Comparison of ENCODE assay signal across 9 cellular contexts in genomic region chr17:60169921-60170817, GRCh38. TPM values are rescaled to one million over a fixed set of nuclear protein-coding genes. Genes with fewer than 3 reads are reported as not detected.
A peak's percentile ranks its signal among the peaks of the same experiment; 100 is the strongest.
DNase-seq lines count a peak whose midpoint lies in the region; ATAC-seq and TF ChIP-seq lines count a peak whose summit lies in the region.
"Had no signal": no experiment of that assay in that cellular context is flagged by ENCODE, and none has a peak within 500 bp of the region (broad histone marks: within the 10 kb centered on the region; RNA-seq: fewer than 3 reads in every experiment).

No MANE protein-coding gene starts in this region.

- H3K36me3 ChIP-seq in right lobe of liver, result no peaks in the 10 kb centered on the region
- H3K36me3 ChIP-seq in PC-3 (ENCODE audit: low read depth, low read length), result no peaks in the 10 kb centered on the region

- H3K27me3 ChIP-seq in right lobe of liver (no peaks in the 10 kb centered on the region), PC-3 (ENCODE audit: low read length) (no peaks in the 10 kb centered on the region)

- peak; percentile 18 for DNase-seq in AG09309 (ENCODE audit: low read depth)
- peak; percentile 42 for DNase-seq in HT1080 (ENCODE audit: low read depth)
- peak; percentile 23 for DNase-seq in activated T-helper 2 cell treated with anti-CD3 and anti-CD28 coated beads, Interferon-gamma antibody, Interleukin-2, Interleukin-4, amounts not matched to agents 10 μg/mL and 5 μg/mL and 100 μg/mL, durations not matched to agents 14 hours and 24 hours and 36 hours (ENCODE audit: low spot score)
- no peak for DNase-seq in right lobe of liver
- DNase-seq in stimulated activated naive CD4-positive, alpha-beta T cell treated with Interleukin-2 at 50 U/mL for 16 hours (lab: John Stamatoyannopoulos, UW), result no peak
- no peak for DNase-seq in PC-3
- no peak for DNase-seq in kidney tubule cell (ENCODE audit: low spot score)
- DNase-seq in progenitor cell of endocrine pancreas (ENCODE audit: low spot score, unreplicated experiment), result no peak
- DNase-seq: trophoblast cell had no signal

- H3K4me1 ChIP-seq in right lobe of liver (peaks cover 0 to 47% (median 0%) of the 10 kb centered on the region in 4 donors), PC-3 (ENCODE audit: insufficient read depth, low read length) (peaks cover 12% of the 10 kb centered on the region; the same call in 1 of the 2 replicates)

- H3K9me2 ChIP-seq in PC-3 (replicated peaks; ENCODE audit: low read length), result no peaks in the 10 kb centered on the region

- H3K27ac ChIP-seq in right lobe of liver (no peak overlapping the region), PC-3 (ENCODE audit: low read length) (no peak overlapping the region)

- BruUV-seq in PC-3 (replicated peaks; lab: Mats Ljungman, UMichigan), result no TSS peak

- TF ChIP-seq POLR2A in right lobe of liver (IDR thresholded peaks at IDR 0.05), result no peak

- peak overlapping the region; percentile 30 for H3K27ac Mint-ChIP-seq in activated T-helper 2 cell treated with anti-CD3 and anti-CD28 coated beads, Interferon-gamma antibody, Interleukin-2, Interleukin-4, amounts not matched to agents 10 μg/mL and 5 μg/mL and 100 μg/mL, durations not matched to agents 14 hours and 24 hours and 36 hours
- no peak overlapping the region for H3K27ac Mint-ChIP-seq in progenitor cell of endocrine pancreas

- peaks cover 27% of the 10 kb centered on the region for H3K4me1 Mint-ChIP-seq in activated T-helper 2 cell treated with anti-CD3 and anti-CD28 coated beads, Interferon-gamma antibody, Interleukin-2, Interleukin-4, amounts not matched to agents 10 μg/mL and 5 μg/mL and 100 μg/mL, durations not matched to agents 14 hours and 24 hours and 36 hours (ENCODE audit: low read depth)
- no peaks in the 10 kb centered on the region for H3K4me1 Mint-ChIP-seq in progenitor cell of endocrine pancreas (ENCODE audit: low read depth)

- H3K36me3 Mint-ChIP-seq in activated T-helper 2 cell treated with anti-CD3 and anti-CD28 coated beads, Interferon-gamma antibody, Interleukin-2, Interleukin-4, amounts not matched to agents 10 μg/mL and 5 μg/mL and 100 μg/mL, durations not matched to agents 14 hours and 24 hours and 36 hours (ENCODE audit: low read depth), result no peaks in the 10 kb centered on the region
- peaks cover 2% of the 10 kb centered on the region for H3K36me3 Mint-ChIP-seq in progenitor cell of endocrine pancreas (ENCODE audit: insufficient read depth)

- intact Hi-C loops in activated T-helper 2 cell treated with anti-CD3 and anti-CD28 coated beads, Interferon-gamma antibody, Interleukin-2, Interleukin-4, amounts not matched to agents 10 μg/mL and 5 μg/mL and 100 μg/mL, durations not matched to agents 14 hours and 24 hours and 36 hours (cut with micrococcal nuclease), result no loop called here
- intact Hi-C loops in right lobe of liver (cut with DNase I) (no loop called here), PC-3 (cut with micrococcal nuclease) (no loop called here)

- CTCF ChIA-PET in PC-3 (lab: Charles Lee), result no interaction called here

- WGBS in right lobe of liver (ENCODE audit: insufficient coverage, low coverage, low lambda C conversion rate, missing lambda C conversion rate), result 60% methylated on average over 9 of the region's 10 CpGs

- no peak overlapping the region for H3K9ac ChIP-seq in PC-3 (ENCODE audit: low read length)

- no peak overlapping the region for H2AFZ ChIP-seq in PC-3 (ENCODE audit: low read length)

- H3K4me3 ChIP-seq in AG09309 (ENCODE audit: control insufficient read depth, low read depth, low read length) (no peak overlapping the region), right lobe of liver (no peak overlapping the region), PC-3 (ENCODE audit: low read length) (no peak overlapping the region)

- no peaks in the 10 kb centered on the region for H3F3A ChIP-seq in PC-3 (ENCODE audit: low read length, unreplicated experiment)

- H3K4me3 Mint-ChIP-seq in activated T-helper 2 cell treated with anti-CD3 and anti-CD28 coated beads, Interferon-gamma antibody, Interleukin-2, Interleukin-4, amounts not matched to agents 10 μg/mL and 5 μg/mL and 100 μg/mL, durations not matched to agents 14 hours and 24 hours and 36 hours (ENCODE audit: low read depth), result no peak overlapping the region
- H3K4me3 Mint-ChIP-seq in progenitor cell of endocrine pancreas (ENCODE audit: low read depth), result no peak overlapping the region

- no peaks in the 10 kb centered on the region for H3K27me3 Mint-ChIP-seq in activated T-helper 2 cell treated with anti-CD3 and anti-CD28 coated beads, Interferon-gamma antibody, Interleukin-2, Interleukin-4, amounts not matched to agents 10 μg/mL and 5 μg/mL and 100 μg/mL, durations not matched to agents 14 hours and 24 hours and 36 hours (ENCODE audit: low read depth)
- peaks cover 3% of the 10 kb centered on the region for H3K27me3 Mint-ChIP-seq in progenitor cell of endocrine pancreas

- no peak for TF ChIP-seq CTCF in AG09309 (IDR thresholded peaks at IDR 0.05; ENCODE audit: control insufficient read depth, insufficient read depth, low read depth, low read length, missing control alignments)
- no peak for TF ChIP-seq CTCF in right lobe of liver (IDR thresholded peaks at IDR 0.05)
- no peak for TF ChIP-seq CTCF in PC-3 (conservative IDR thresholded peaks at IDR 0.05; ENCODE audit: low read depth, low read length)
- no peak for TF ChIP-seq CTCF in progenitor cell of endocrine pancreas (IDR thresholded peaks at IDR 0.05; ENCODE audit: unreplicated experiment)

- ATAC-seq in right lobe of liver (peak in 3 of 4 donors; percentile 22 to 43 (median 27)), PC-3 (no peak)

- POLR2A ChIA-PET in PC-3 (lab: Charles Lee; ENCODE audit: unreplicated experiment), result no interaction called here

- H3K9me3 ChIP-seq in right lobe of liver, result no peaks in the 10 kb centered on the region
- no peaks in the 10 kb centered on the region for H3K9me3 ChIP-seq in PC-3 (ENCODE audit: low read length)

- H3K4me2 ChIP-seq in PC-3 (ENCODE audit: low read length), result no peak overlapping the region

- H4K20me1 ChIP-seq in PC-3 (ENCODE audit: low read length), result no peaks in the 10 kb centered on the region

- H3K79me2 ChIP-seq in PC-3 (ENCODE audit: low read length), result no peaks in the 10 kb centered on the region

- H3K9me3 Mint-ChIP-seq in activated T-helper 2 cell treated with anti-CD3 and anti-CD28 coated beads, Interferon-gamma antibody, Interleukin-2, Interleukin-4, amounts not matched to agents 10 μg/mL and 5 μg/mL and 100 μg/mL, durations not matched to agents 14 hours and 24 hours and 36 hours, result no peaks in the 10 kb centered on the region
- no peaks in the 10 kb centered on the region for H3K9me3 Mint-ChIP-seq in progenitor cell of endocrine pancreas (ENCODE audit: low read depth)

RNA-seq across cellular contexts. Expression of gene CA4, which starts 20.4 kb away (rescaled TPM):
- not detected in 2 replicates for total RNA-seq in HT1080 (2014; rRNA removed; shearing (Covaris generic))
- not detected in 2 replicates for polyA plus RNA-seq in HT1080 (2015; cell fraction: cytosol; rRNA removed)
- not detected in 2 replicates for polyA plus RNA-seq in HT1080 (2015; cell fraction: nucleus; rRNA removed)
- total RNA-seq in activated T-helper 2 cell treated with anti-CD3 and anti-CD28 coated beads, Interferon-gamma antibody, Interleukin-2, Interleukin-4, amounts not matched to agents 10 μg/mL and 5 μg/mL and 100 μg/mL, durations not matched to agents 14 hours and 24 hours and 36 hours, result not detected in 2 replicates
- total RNA-seq in right lobe of liver (under 1 TPM in 3 of 6 experiments, not detected in 3; 0.33 to 0.37 (median 0.35) TPM), PC-3 (2014; rRNA removed) (not detected in 2 replicates), progenitor cell of endocrine pancreas (8.2 and 9.3 TPM in 2 replicates)

Comparison
In these comparisons a context has a peak if more than half of its experiments do, and no peak if none do; other contexts are left out.
1. DNase-seq: peak in AG09309 (single experiment), HT1080 (single experiment) and activated T-helper 2 cell treated with anti-CD3 and anti-CD28 coated beads, Interferon-gamma antibody, Interleukin-2, Interleukin-4, amounts not matched to agents 10 μg/mL and 5 μg/mL and 100 μg/mL, durations not matched to agents 14 hours and 24 hours and 36 hours (single experiment); none in right lobe of liver (0 of 3), stimulated activated naive CD4-positive, alpha-beta T cell treated with Interleukin-2 at 50 U/mL for 16 hours (single experiment), PC-3 (single experiment), kidney tubule cell (single experiment) and progenitor cell of endocrine pancreas (single experiment).